ENCODE assay signal across 4 cellular contexts in the genomic region with DNA sequence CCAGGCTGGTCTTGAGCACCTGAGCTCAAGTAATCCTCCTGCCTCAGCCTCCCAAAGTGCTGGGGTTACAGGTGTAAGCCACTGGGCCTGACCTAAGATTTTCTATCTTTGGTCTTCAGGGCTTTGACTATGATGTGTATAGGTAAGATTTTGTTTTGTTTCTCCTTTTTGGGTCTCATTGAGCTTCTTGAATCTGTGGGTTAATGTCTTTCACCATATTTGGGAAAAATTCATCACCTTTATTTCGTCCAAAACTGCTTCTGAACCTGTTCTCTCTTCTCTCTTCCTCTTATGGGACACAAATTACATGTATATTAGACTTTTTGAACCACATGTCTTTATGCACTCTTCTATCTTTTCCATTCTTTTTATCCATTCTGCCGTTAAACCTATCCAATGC.
"Had no signal": no experiment of that assay in that cellular context is flagged by ENCODE, and none has a peak within 500 bp of the region (broad histone marks: within the 10 kb centered on the region; RNA-seq: fewer than 3 reads in every experiment).

No MANE protein-coding gene starts in this region.

- ATAC-seq: GM23338, HCT116 had no signal

- H3K27ac ChIP-seq: GM23248 had no signal

- H3K9me3 ChIP-seq: HAP-1 had no signal

- H3K4me1 ChIP-seq: HAP-1 had no signal

- H3K36me3 ChIP-seq: HAP-1 had no signal

- H3K4me3 ChIP-seq: GM23248, GM23338, HAP-1 had no signal
